ENCODE assay signal across 1 cellular context in the genomic region with DNA sequence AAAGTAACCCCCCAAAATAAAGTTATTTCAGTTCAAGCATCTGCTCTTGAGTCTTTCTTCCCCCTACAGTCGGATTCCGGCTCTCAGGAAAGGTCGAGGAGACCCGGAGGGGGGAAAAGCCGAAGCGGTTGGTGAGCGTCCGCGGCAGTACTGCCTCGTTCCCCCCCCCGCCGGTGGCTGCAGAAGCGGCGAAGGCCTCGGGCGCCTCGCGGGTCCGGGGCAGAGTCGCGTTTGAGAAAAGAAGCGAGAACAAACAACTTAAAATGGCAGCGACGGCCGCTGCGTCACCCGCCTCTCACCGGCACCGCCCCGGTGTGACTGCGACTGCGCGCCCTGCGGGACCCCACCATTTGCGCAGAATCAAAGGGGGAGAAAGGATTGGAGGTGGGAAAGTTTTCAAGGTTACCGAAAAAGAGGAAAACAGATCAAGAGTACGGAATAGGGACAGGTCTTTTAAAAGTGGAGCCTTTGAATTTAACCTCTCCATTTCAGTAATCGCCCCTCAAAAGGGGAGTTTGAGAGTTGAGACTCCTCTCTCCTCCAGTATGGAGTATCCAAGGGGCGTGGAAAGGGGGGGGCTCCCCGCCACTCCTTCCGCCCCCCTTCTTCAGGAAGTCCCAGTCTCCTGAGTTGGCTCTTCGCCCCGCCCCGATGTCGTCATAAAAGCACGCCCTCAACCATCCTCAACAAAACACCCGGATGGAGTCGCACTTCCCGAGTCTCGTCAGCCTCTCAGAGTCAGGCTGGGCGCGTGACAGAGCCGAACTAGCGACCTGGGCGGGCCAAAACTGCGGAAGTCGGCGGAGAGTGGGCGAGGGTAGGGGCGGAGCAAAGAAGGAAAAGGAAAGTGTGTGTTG.
TF ChIP-seq lines count a peak whose summit lies in the region.

No MANE protein-coding gene starts in this region.

TF ChIP-seq in K562, 482 proteins besides CTCF, POLR2A, EP300 and RAD21 (continued from another document and continues in another):
- TF ChIP-seq, protein P1, sequence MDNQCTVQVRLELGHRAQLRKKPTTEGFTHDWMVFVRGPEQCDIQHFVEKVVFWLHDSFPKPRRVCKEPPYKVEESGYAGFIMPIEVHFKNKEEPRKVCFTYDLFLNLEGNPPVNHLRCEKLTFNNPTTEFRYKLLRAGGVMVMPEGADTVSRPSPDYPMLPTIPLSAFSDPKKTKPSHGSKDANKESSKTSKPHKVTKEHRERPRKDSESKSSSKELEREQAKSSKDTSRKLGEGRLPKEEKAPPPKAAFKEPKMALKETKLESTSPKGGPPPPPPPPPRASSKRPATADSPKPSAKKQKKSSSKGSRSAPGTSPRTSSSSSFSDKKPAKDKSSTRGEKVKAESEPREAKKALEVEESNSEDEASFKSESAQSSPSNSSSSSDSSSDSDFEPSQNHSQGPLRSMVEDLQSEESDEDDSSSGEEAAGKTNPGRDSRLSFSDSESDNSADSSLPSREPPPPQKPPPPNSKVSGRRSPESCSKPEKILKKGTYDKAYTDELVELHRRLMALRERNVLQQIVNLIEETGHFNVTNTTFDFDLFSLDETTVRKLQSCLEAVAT (IDR thresholded peaks at IDR 0.05): peak in 1 of 2 experiments; percentile 90; a peak in 2 of 4 replicates
- TF ChIP-seq THAP7 (CRISPR knock-in tag; IDR thresholded peaks at IDR 0.05): 0 out of 2 replicates have a peak, but pooled peaks have one; percentile 36
- no peak for TF ChIP-seq MCM3 (IDR thresholded peaks at IDR 0.05)
- TF ChIP-seq, protein P2, sequence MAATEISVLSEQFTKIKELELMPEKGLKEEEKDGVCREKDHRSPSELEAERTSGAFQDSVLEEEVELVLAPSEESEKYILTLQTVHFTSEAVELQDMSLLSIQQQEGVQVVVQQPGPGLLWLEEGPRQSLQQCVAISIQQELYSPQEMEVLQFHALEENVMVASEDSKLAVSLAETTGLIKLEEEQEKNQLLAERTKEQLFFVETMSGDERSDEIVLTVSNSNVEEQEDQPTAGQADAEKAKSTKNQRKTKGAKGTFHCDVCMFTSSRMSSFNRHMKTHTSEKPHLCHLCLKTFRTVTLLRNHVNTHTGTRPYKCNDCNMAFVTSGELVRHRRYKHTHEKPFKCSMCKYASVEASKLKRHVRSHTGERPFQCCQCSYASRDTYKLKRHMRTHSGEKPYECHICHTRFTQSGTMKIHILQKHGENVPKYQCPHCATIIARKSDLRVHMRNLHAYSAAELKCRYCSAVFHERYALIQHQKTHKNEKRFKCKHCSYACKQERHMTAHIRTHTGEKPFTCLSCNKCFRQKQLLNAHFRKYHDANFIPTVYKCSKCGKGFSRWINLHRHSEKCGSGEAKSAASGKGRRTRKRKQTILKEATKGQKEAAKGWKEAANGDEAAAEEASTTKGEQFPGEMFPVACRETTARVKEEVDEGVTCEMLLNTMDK (IDR thresholded peaks at IDR 0.05; ENCODE audit: borderline replicate concordance, insufficient read depth, low read depth, low read length, poor library complexity, severe bottlenecking): peak; percentile 3
- TF ChIP-seq XRCC3 (IDR thresholded peaks at IDR 0.05): no peak
- TF ChIP-seq SAFB (IDR thresholded peaks at IDR 0.05; ENCODE audit: borderline replicate concordance, low read depth, low read length): no peak
- TF ChIP-seq PCBP2 (IDR thresholded peaks at IDR 0.05; ENCODE audit: low read depth, low read length, poor library complexity, severe bottlenecking): peak; percentile 10
- TF ChIP-seq NR3C1 (CRISPR knock-in tag; IDR thresholded peaks at IDR 0.05): no peak
- TF ChIP-seq HCFC1 (IDR thresholded peaks at IDR 0.05; ENCODE audit: low read depth, low read length): peak; percentile 74
- no peak for TF ChIP-seq PTTG1 (tag; IDR thresholded peaks at IDR 0.05; ENCODE audit: low read depth)
- no peak for TF ChIP-seq RBM25 (IDR thresholded peaks at IDR 0.05; ENCODE audit: low read depth, low read length, severe bottlenecking)
- TF ChIP-seq CHCHD3 (CRISPR knock-in tag; IDR thresholded peaks at IDR 0.05): 0 out of 2 replicates have a peak, but pooled peaks have one; percentile 3
- TF ChIP-seq GATA2 (CRISPR knock-in tag; IDR thresholded peaks at IDR 0.05): no peak
- no peak for TF ChIP-seq FOS (IDR thresholded peaks at IDR 0.05; ENCODE audit: extremely low read depth, insufficient read length)
- no peak for TF ChIP-seq ZNF140 (CRISPR knock-in tag; IDR thresholded peaks at IDR 0.05)
- TF ChIP-seq RBM22 (IDR thresholded peaks at IDR 0.05; ENCODE audit: low read depth, low read length, poor library complexity, severe bottlenecking): peak; percentile 96
- TF ChIP-seq RAD51 (IDR thresholded peaks at IDR 0.05; ENCODE audit: borderline replicate concordance, low read depth): peak; percentile 64; the same call in 1 of the 2 replicates
- TF ChIP-seq, protein P3, sequence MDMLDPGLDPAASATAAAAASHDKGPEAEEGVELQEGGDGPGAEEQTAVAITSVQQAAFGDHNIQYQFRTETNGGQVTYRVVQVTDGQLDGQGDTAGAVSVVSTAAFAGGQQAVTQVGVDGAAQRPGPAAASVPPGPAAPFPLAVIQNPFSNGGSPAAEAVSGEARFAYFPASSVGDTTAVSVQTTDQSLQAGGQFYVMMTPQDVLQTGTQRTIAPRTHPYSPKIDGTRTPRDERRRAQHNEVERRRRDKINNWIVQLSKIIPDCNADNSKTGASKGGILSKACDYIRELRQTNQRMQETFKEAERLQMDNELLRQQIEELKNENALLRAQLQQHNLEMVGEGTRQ (CRISPR knock-in tag; IDR thresholded peaks at IDR 0.05): no peak
- TF ChIP-seq ETV5 (CRISPR knock-in tag; IDR thresholded peaks at IDR 0.05; ENCODE audit: low read depth): no peak
- TF ChIP-seq MAX (CRISPR knock-in tag; IDR thresholded peaks at IDR 0.05): no peak
- 0 out of 4 replicates have a peak, but pooled peaks of 1 of the 2 experiments have one; percentile 12 for TF ChIP-seq FOXA3 (CRISPR knock-in tag; conservative IDR thresholded peaks at IDR 0.05 in 1 of 2, IDR thresholded peaks at IDR 0.05 in 1 of 2)
- peak; percentile 75; the same call in 1 of the 2 replicates for TF ChIP-seq ELF4 (CRISPR knock-in tag; IDR thresholded peaks at IDR 0.05)
- TF ChIP-seq MTA2 (IDR thresholded peaks at IDR 0.05; ENCODE audit: low read depth): no peak
- TF ChIP-seq SIRT6 (IDR thresholded peaks at IDR 0.05; ENCODE audit: low read depth, low read length): no peak
- TF ChIP-seq NRF1 (conservative IDR thresholded peaks at IDR 0.05 in 1 of 2, IDR thresholded peaks at IDR 0.05 in 1 of 2): peak; percentile 91 to 93
- TF ChIP-seq EP400 (IDR thresholded peaks at IDR 0.05): no peak
- TF ChIP-seq ELF1 (tag; IDR thresholded peaks at IDR 0.05): peak; percentile 99
- peak; percentile 99 for TF ChIP-seq POLR2G (IDR thresholded peaks at IDR 0.05; ENCODE audit: low read depth, low read length)
- TF ChIP-seq, protein P4, sequence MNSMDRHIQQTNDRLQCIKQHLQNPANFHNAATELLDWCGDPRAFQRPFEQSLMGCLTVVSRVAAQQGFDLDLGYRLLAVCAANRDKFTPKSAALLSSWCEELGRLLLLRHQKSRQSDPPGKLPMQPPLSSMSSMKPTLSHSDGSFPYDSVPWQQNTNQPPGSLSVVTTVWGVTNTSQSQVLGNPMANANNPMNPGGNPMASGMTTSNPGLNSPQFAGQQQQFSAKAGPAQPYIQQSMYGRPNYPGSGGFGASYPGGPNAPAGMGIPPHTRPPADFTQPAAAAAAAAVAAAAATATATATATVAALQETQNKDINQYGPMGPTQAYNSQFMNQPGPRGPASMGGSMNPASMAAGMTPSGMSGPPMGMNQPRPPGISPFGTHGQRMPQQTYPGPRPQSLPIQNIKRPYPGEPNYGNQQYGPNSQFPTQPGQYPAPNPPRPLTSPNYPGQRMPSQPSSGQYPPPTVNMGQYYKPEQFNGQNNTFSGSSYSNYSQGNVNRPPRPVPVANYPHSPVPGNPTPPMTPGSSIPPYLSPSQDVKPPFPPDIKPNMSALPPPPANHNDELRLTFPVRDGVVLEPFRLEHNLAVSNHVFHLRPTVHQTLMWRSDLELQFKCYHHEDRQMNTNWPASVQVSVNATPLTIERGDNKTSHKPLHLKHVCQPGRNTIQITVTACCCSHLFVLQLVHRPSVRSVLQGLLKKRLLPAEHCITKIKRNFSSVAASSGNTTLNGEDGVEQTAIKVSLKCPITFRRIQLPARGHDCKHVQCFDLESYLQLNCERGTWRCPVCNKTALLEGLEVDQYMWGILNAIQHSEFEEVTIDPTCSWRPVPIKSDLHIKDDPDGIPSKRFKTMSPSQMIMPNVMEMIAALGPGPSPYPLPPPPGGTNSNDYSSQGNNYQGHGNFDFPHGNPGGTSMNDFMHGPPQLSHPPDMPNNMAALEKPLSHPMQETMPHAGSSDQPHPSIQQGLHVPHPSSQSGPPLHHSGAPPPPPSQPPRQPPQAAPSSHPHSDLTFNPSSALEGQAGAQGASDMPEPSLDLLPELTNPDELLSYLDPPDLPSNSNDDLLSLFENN (IDR thresholded peaks at IDR 0.05; ENCODE audit: low read depth in 2 of 2, low read length in 2 of 2): peak in 1 of 2 experiments; percentile 87; a peak in 2 of 4 replicates
- no peak for TF ChIP-seq ZNF174 (CRISPR knock-in tag; IDR thresholded peaks at IDR 0.05)
- peak; percentile 93 for TF ChIP-seq PCBP1 (IDR thresholded peaks at IDR 0.05; ENCODE audit: low read depth, low read length, poor library complexity, severe bottlenecking)
- 0 out of 2 replicates have a peak, but pooled peaks have one; percentile 44 for TF ChIP-seq NCOR1 (IDR thresholded peaks at IDR 0.05)
- TF ChIP-seq NR2C2 (CRISPR knock-in tag; IDR thresholded peaks at IDR 0.05): no peak
- peak; percentile 94; the same call in 1 of the 2 replicates for TF ChIP-seq NR2C2 (tag; IDR thresholded peaks at IDR 0.05)
- no peak for TF ChIP-seq ZNF780A (CRISPR knock-in tag; IDR thresholded peaks at IDR 0.05)
- no peak for TF ChIP-seq ZNF224 (CRISPR knock-in tag; IDR thresholded peaks at IDR 0.05)
- peak; percentile 93 for TF ChIP-seq ASH1L (IDR thresholded peaks at IDR 0.05; ENCODE audit: borderline replicate concordance, low read depth, partially characterized antibody)
- TF ChIP-seq, protein P5, sequence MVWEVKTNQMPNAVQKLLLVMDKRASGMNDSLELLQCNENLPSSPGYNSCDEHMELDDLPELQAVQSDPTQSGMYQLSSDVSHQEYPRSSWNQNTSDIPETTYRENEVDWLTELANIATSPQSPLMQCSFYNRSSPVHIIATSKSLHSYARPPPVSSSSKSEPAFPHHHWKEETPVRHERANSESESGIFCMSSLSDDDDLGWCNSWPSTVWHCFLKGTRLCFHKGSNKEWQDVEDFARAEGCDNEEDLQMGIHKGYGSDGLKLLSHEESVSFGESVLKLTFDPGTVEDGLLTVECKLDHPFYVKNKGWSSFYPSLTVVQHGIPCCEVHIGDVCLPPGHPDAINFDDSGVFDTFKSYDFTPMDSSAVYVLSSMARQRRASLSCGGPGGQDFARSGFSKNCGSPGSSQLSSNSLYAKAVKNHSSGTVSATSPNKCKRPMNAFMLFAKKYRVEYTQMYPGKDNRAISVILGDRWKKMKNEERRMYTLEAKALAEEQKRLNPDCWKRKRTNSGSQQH (CRISPR knock-in tag; IDR thresholded peaks at IDR 0.05): no peak
- peak; percentile 81 for TF ChIP-seq ATF1 (CRISPR knock-in tag; IDR thresholded peaks at IDR 0.05)
- TF ChIP-seq ATF1 (tag; IDR thresholded peaks at IDR 0.05): peak; percentile 98
- TF ChIP-seq, protein P6, sequence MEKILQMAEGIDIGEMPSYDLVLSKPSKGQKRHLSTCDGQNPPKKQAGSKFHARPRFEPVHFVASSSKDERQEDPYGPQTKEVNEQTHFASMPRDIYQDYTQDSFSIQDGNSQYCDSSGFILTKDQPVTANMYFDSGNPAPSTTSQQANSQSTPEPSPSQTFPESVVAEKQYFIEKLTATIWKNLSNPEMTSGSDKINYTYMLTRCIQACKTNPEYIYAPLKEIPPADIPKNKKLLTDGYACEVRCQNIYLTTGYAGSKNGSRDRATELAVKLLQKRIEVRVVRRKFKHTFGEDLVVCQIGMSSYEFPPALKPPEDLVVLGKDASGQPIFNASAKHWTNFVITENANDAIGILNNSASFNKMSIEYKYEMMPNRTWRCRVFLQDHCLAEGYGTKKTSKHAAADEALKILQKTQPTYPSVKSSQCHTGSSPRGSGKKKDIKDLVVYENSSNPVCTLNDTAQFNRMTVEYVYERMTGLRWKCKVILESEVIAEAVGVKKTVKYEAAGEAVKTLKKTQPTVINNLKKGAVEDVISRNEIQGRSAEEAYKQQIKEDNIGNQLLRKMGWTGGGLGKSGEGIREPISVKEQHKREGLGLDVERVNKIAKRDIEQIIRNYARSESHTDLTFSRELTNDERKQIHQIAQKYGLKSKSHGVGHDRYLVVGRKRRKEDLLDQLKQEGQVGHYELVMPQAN (IDR thresholded peaks at IDR 0.05; ENCODE audit: borderline replicate concordance): peak; percentile 36; the same call in 1 of the 2 replicates
- no peak for TF ChIP-seq TCF7 (IDR thresholded peaks at IDR 0.05; ENCODE audit: borderline replicate concordance)
- TF ChIP-seq BRD4 (IDR thresholded peaks at IDR 0.05): peak; percentile 96
- TF ChIP-seq THRAP3 (IDR thresholded peaks at IDR 0.05; ENCODE audit: borderline replicate concordance): no peak
- peak; percentile 31; the same call in 1 of the 2 replicates for TF ChIP-seq DIDO1 (tag; IDR thresholded peaks at IDR 0.05; ENCODE audit: low read depth)
- peak; percentile 87 for TF ChIP-seq CXXC5 (CRISPR knock-in tag; IDR thresholded peaks at IDR 0.05)
- TF ChIP-seq HNRNPL (IDR thresholded peaks at IDR 0.05; ENCODE audit: low read depth, low read length): no peak
- 0 out of 2 replicates have a peak, but pooled peaks have one; percentile 2 for TF ChIP-seq HDAC8 (tag; IDR thresholded peaks at IDR 0.05)
- no peak for TF ChIP-seq ARID2 (IDR thresholded peaks at IDR 0.05)
- no peak for TF ChIP-seq DNMT1 (IDR thresholded peaks at IDR 0.05)
- TF ChIP-seq, protein P7, sequence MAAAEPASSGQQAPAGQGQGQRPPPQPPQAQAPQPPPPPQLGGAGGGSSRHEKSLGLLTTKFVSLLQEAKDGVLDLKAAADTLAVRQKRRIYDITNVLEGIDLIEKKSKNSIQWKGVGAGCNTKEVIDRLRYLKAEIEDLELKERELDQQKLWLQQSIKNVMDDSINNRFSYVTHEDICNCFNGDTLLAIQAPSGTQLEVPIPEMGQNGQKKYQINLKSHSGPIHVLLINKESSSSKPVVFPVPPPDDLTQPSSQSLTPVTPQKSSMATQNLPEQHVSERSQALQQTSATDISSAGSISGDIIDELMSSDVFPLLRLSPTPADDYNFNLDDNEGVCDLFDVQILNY (CRISPR knock-in tag; IDR thresholded peaks at IDR 0.05): no peak
- no peak for TF ChIP-seq CBFA2T2 (conservative IDR thresholded peaks at IDR 0.05)
